In genomic region chr14:50832935-50833607, GRCh38 we compare ENCODE assay signal across 1 cellular context.
A peak's percentile ranks its signal among the peaks of the same experiment; 100 is the strongest.
TF ChIP-seq lines count a peak whose summit lies in the region.

No MANE protein-coding gene starts in this region.

TF ChIP-seq in HepG2, 621 proteins besides CTCF, POLR2A, EP300 and RAD21:
- peak; percentile 75 for TF ChIP-seq BCL6 (CRISPR knock-in tag; IDR thresholded peaks at IDR 0.05)
- peak; percentile 25; the same call in 1 of the 2 replicates for TF ChIP-seq ZNF609 (CRISPR knock-in tag; IDR thresholded peaks at IDR 0.05; ENCODE audit: borderline replicate concordance)
- TF ChIP-seq FOXC1 (CRISPR knock-in tag; IDR thresholded peaks at IDR 0.05; ENCODE audit: borderline replicate concordance) = no peak
- TF ChIP-seq MAX (IDR thresholded peaks at IDR 0.05) = peak; percentile 49; the same call in 1 of the 2 replicates
- peak; percentile 14; the same call in 1 of the 2 replicates for TF ChIP-seq RARA (CRISPR knock-in tag; IDR thresholded peaks at IDR 0.05)
- 0 out of 2 replicates have a peak, but pooled peaks have one; percentile 7 for TF ChIP-seq PAXIP1 (CRISPR knock-in tag; conservative IDR thresholded peaks at IDR 0.05)
- no peak for TF ChIP-seq ATF6 (CRISPR knock-in tag; conservative IDR thresholded peaks at IDR 0.05)
- no peak for TF ChIP-seq SOX13 (IDR thresholded peaks at IDR 0.05)
- TF ChIP-seq SOX13 (CRISPR knock-in tag; conservative IDR thresholded peaks at IDR 0.05 in 1 of 2, IDR thresholded peaks at IDR 0.05 in 1 of 2) = peak in 1 of 2 experiments; percentile 32; a peak in 1 of 4 replicates
- TF ChIP-seq ARID5B (CRISPR knock-in tag; IDR thresholded peaks at IDR 0.05) = peak; percentile 43; the same call in 1 of the 2 replicates
- TF ChIP-seq HMG20B (CRISPR knock-in tag; conservative IDR thresholded peaks at IDR 0.05) = 0 out of 2 replicates have a peak, but pooled peaks have one; percentile 62
- TF ChIP-seq CREM (IDR thresholded peaks at IDR 0.05) = peak; percentile 28; the same call in 1 of the 2 replicates
- TF ChIP-seq CREM (CRISPR knock-in tag; IDR thresholded peaks at IDR 0.05) = no peak
- TF ChIP-seq ZNF687 (CRISPR knock-in tag; IDR thresholded peaks at IDR 0.05) = no peak
- 0 out of 2 replicates have a peak, but pooled peaks have one; percentile 32 for TF ChIP-seq NR2F2 (IDR thresholded peaks at IDR 0.05; ENCODE audit: borderline replicate concordance, low read depth)
- 0 out of 2 replicates have a peak, but pooled peaks have one; percentile 15 for TF ChIP-seq FOXO4 (CRISPR knock-in tag; conservative IDR thresholded peaks at IDR 0.05)
- no peak for TF ChIP-seq STAT5B (CRISPR knock-in tag; IDR thresholded peaks at IDR 0.05)
- TF ChIP-seq MEIS2 (CRISPR knock-in tag; IDR thresholded peaks at IDR 0.05) = no peak
- TF ChIP-seq RCOR2 (CRISPR knock-in tag; IDR thresholded peaks at IDR 0.05) = peak; percentile 25; the same call in 1 of the 2 replicates
- TF ChIP-seq HMG20A (CRISPR knock-in tag; IDR thresholded peaks at IDR 0.05; ENCODE audit: borderline replicate concordance) = peak; percentile 30; the same call in 1 of the 2 replicates
- TF ChIP-seq FOXA3 (CRISPR knock-in tag; IDR thresholded peaks at IDR 0.05) = peak; percentile 33; the same call in 1 of the 2 replicates
- no peak for TF ChIP-seq NCOA5 (CRISPR knock-in tag; IDR thresholded peaks at IDR 0.05)
- TF ChIP-seq KDM5B (CRISPR knock-in tag; IDR thresholded peaks at IDR 0.05; ENCODE audit: borderline replicate concordance) = no peak
- peak; percentile 85 for TF ChIP-seq GFI1 (CRISPR knock-in tag; IDR thresholded peaks at IDR 0.05; ENCODE audit: borderline replicate concordance)
- no peak for TF ChIP-seq ZFP36L1 (CRISPR knock-in tag; IDR thresholded peaks at IDR 0.05)
- no peak for TF ChIP-seq ZNF788 (CRISPR knock-in tag; IDR thresholded peaks at IDR 0.05; ENCODE audit: borderline replicate concordance)
- TF ChIP-seq ZNF782 (CRISPR knock-in tag; IDR thresholded peaks at IDR 0.05; ENCODE audit: borderline replicate concordance) = no peak
- TF ChIP-seq ZNF143 (CRISPR knock-in tag; IDR thresholded peaks at IDR 0.05) = no peak
- TF ChIP-seq DZIP1 (CRISPR knock-in tag; IDR thresholded peaks at IDR 0.05) = no peak
